38 cellular contexts compared by ENCODE assay signal in genomic region chr18:68995675-68996074, GRCh38.
"Had no signal": no experiment of that assay in that cellular context is flagged by ENCODE, and none has a peak within 500 bp of the region (broad histone marks: within the 10 kb centered on the region; RNA-seq: fewer than 3 reads in every experiment).

No MANE protein-coding gene starts in this region.

- H3K27ac ChIP-seq: adrenal gland, ascending aorta, body of pancreas, brain microvascular endothelial cell, breast epithelium, cardiac muscle cell had no signal

- H3K4me1 ChIP-seq: adrenal gland, ascending aorta, body of pancreas, breast epithelium had no signal

- DNase-seq: activated effector memory CD4-positive, alpha-beta T cell treated with anti-CD3 and anti-CD28 coated beads, Interleukin-2, amount 50 U/mL, for 16 hours; activated effector memory CD4-positive, alpha-beta T cell treated with Interleukin-2 at 50 U/mL for 16 hours; activated gamma-delta T cell; activated gamma-delta T cell treated with Interleukin-2 at 50 U/mL for 16 hours; activated naive CD4-positive, alpha-beta T cell; activated naive CD4-positive, alpha-beta T cell treated with anti-CD3 and anti-CD28 coated beads for 36 hours; activated naive CD4-positive, alpha-beta T cell treated with anti-CD3 and anti-CD28 coated beads, Interleukin-2, amount 10 ng/mL, durations not matched to agents 7 days and 5 days; activated naive CD4-positive, alpha-beta T cell treated with anti-CD3 and anti-CD28 coated beads, Interleukin-2, amount 50 U/mL, for 16 hours; activated naive CD4-positive, alpha-beta T cell treated with Interleukin-2 at 50 U/mL for 16 hours; activated naive CD8-positive, alpha-beta T cell treated with anti-CD3 and anti-CD28 coated beads for 36 hours; activated naive CD8-positive, alpha-beta T cell treated with anti-CD3 and anti-CD28 coated beads, Interleukin-2, amount 10 ng/mL, durations not matched to agents 7 days and 5 days; activated naive CD8-positive, alpha-beta T cell treated with anti-CD3 and anti-CD28 coated beads, Interleukin-2, amount 50 U/mL, for 24 hours; activated T-cell treated with anti-CD3 and anti-CD28 coated beads, Interleukin-2, amount 50 U/mL, for 1 hour; activated T-cell treated with anti-CD3 and anti-CD28 coated beads, Interleukin-2, amount 50 U/mL, for 24 hours; activated T-cell treated with anti-CD3 and anti-CD28 coated beads, Interleukin-2, amount 50 U/mL, for 4 hours; activated T-cell treated with anti-CD3 and anti-CD28 coated beads, Interleukin-2, amount 50 U/mL, for 48 hours; activated T-cell treated with anti-CD3 and anti-CD28 coated beads, Interleukin-2, amount 50 U/mL, for 72 hours; adrenal gland; amniotic stem cell; amygdala; anterior cingulate cortex; aorta; body of pancreas; brain microvascular endothelial cell; caudate nucleus; central memory CD4-positive, alpha-beta T cell; cerebellar nuclear complex had no signal

- H3K9me3 ChIP-seq: adrenal gland, ascending aorta, body of pancreas, breast epithelium had no signal

- H3K27me3 ChIP-seq: adrenal gland, ascending aorta, body of pancreas, brain microvascular endothelial cell, breast epithelium, cardiac muscle cell had no signal

- H3K36me3 ChIP-seq: adrenal gland, ascending aorta, brain microvascular endothelial cell, breast epithelium, cardiac muscle cell had no signal

- H3K9me3 Mint-ChIP-seq: activated naive CD4-positive, alpha-beta T cell treated with anti-CD3 and anti-CD28 coated beads for 36 hours; activated naive CD4-positive, alpha-beta T cell treated with anti-CD3 and anti-CD28 coated beads, Interleukin-2, amount 50 U/mL, for 24 hours; activated naive CD4-positive, alpha-beta T cell treated with anti-CD3 and anti-CD28 coated beads, Interleukin-2, amount 50 U/mL, for 72 hours; activated T-cell treated with anti-CD3 and anti-CD28 coated beads, Interleukin-2, amount 50 U/mL, for 24 hours; activated T-cell treated with anti-CD3 and anti-CD28 coated beads, Interleukin-2, amount 50 U/mL, for 4 hours; activated T-cell treated with anti-CD3 and anti-CD28 coated beads, Interleukin-2, amount 50 U/mL, for 72 hours; activated T-helper 1 cell treated with anti-CD3 and anti-CD28 coated beads, Interleukin-12 subunit alpha, Interleukin-12 subunit beta, Interleukin-2, Interleukin-4 antibody, amounts not matched to agents 30 ng/mL and 10 ng/mL and 1 ng/mL, durations not matched to agents 14 hours and 24 hours and 36 hours; activated T-helper 17 cell treated with anti-CD3 and anti-CD28 coated beads, Interleukin-2, amount 50 U/mL, for 72 hours; activated T-helper 2 cell treated with anti-CD3 and anti-CD28 coated beads, Interferon-gamma antibody, Interleukin-2, Interleukin-4, amounts not matched to agents 10 μg/mL and 5 μg/mL and 100 μg/mL, durations not matched to agents 14 hours and 24 hours and 36 hours; central memory CD8-positive, alpha-beta T cell had no signal

- ATAC-seq: activated naive CD4-positive, alpha-beta T cell treated with anti-CD3 and anti-CD28 coated beads, Interleukin-2, amount 50 U/mL, for 72 hours; activated naive CD8-positive, alpha-beta T cell treated with anti-CD3 and anti-CD28 coated beads, Interleukin-2, amount 50 U/mL, for 24 hours; activated T-cell treated with anti-CD3 and anti-CD28 coated beads, Interleukin-2, amount 50 U/mL, for 4 hours; activated T-cell treated with anti-CD3 and anti-CD28 coated beads, Interleukin-2, amount 50 U/mL, for 72 hours; activated T-helper 17 cell treated with anti-CD3 and anti-CD28 coated beads, Interleukin-2, amount 50 U/mL, for 72 hours; body of pancreas had no signal

- H3K4me3 ChIP-seq: adrenal gland, ascending aorta, body of pancreas, breast epithelium, cardiac muscle cell had no signal

- H3K27ac Mint-ChIP-seq: activated naive CD4-positive, alpha-beta T cell treated with anti-CD3 and anti-CD28 coated beads for 36 hours; activated naive CD4-positive, alpha-beta T cell treated with anti-CD3 and anti-CD28 coated beads, Interleukin-2, amount 10 ng/mL, durations not matched to agents 7 days and 5 days; activated naive CD4-positive, alpha-beta T cell treated with anti-CD3 and anti-CD28 coated beads, Interleukin-2, amount 50 U/mL, for 24 hours; activated naive CD4-positive, alpha-beta T cell treated with anti-CD3 and anti-CD28 coated beads, Interleukin-2, amount 50 U/mL, for 72 hours; activated naive CD8-positive, alpha-beta T cell; activated naive CD8-positive, alpha-beta T cell treated with anti-CD3 and anti-CD28 coated beads for 36 hours; activated naive CD8-positive, alpha-beta T cell treated with anti-CD3 and anti-CD28 coated beads, Interleukin-2, amount 10 ng/mL, durations not matched to agents 7 days and 5 days; activated naive CD8-positive, alpha-beta T cell treated with anti-CD3 and anti-CD28 coated beads, Interleukin-2, amount 50 U/mL, for 24 hours; activated T-cell treated with anti-CD3 and anti-CD28 coated beads, Interleukin-2, amount 50 U/mL, for 24 hours; activated T-cell treated with anti-CD3 and anti-CD28 coated beads, Interleukin-2, amount 50 U/mL, for 72 hours; activated T-helper 1 cell treated with anti-CD3 and anti-CD28 coated beads, Interleukin-12 subunit alpha, Interleukin-12 subunit beta, Interleukin-2, Interleukin-4 antibody, amounts not matched to agents 30 ng/mL and 10 ng/mL and 1 ng/mL, durations not matched to agents 14 hours and 24 hours and 36 hours; activated T-helper 17 cell treated with anti-CD3 and anti-CD28 coated beads, Interleukin-2, amount 50 U/mL, for 72 hours; activated T-helper 2 cell treated with anti-CD3 and anti-CD28 coated beads, Interferon-gamma antibody, Interleukin-2, Interleukin-4, amounts not matched to agents 10 μg/mL and 5 μg/mL and 100 μg/mL, durations not matched to agents 14 hours and 24 hours and 36 hours; brain had no signal

- H3K27me3 Mint-ChIP-seq: activated naive CD4-positive, alpha-beta T cell treated with anti-CD3 and anti-CD28 coated beads, Interleukin-2, amount 10 ng/mL, durations not matched to agents 7 days and 5 days; activated naive CD4-positive, alpha-beta T cell treated with anti-CD3 and anti-CD28 coated beads, Interleukin-2, amount 50 U/mL, for 24 hours; activated naive CD8-positive, alpha-beta T cell; activated naive CD8-positive, alpha-beta T cell treated with anti-CD3 and anti-CD28 coated beads for 36 hours; activated naive CD8-positive, alpha-beta T cell treated with anti-CD3 and anti-CD28 coated beads, Interleukin-2, amount 10 ng/mL, durations not matched to agents 7 days and 5 days; activated T-cell treated with anti-CD3 and anti-CD28 coated beads, Interleukin-2, amount 50 U/mL, for 24 hours; brain; central memory CD8-positive, alpha-beta T cell had no signal

- H3K36me3 Mint-ChIP-seq: activated naive CD4-positive, alpha-beta T cell treated with anti-CD3 and anti-CD28 coated beads, Interleukin-2, amount 10 ng/mL, durations not matched to agents 7 days and 5 days; activated naive CD4-positive, alpha-beta T cell treated with anti-CD3 and anti-CD28 coated beads, Interleukin-2, amount 50 U/mL, for 24 hours; activated naive CD4-positive, alpha-beta T cell treated with anti-CD3 and anti-CD28 coated beads, Interleukin-2, amount 50 U/mL, for 72 hours; activated naive CD8-positive, alpha-beta T cell treated with anti-CD3 and anti-CD28 coated beads for 36 hours; activated naive CD8-positive, alpha-beta T cell treated with anti-CD3 and anti-CD28 coated beads, Interleukin-2, amount 10 ng/mL, durations not matched to agents 7 days and 5 days; brain had no signal

- H3K4me3 Mint-ChIP-seq: activated naive CD4-positive, alpha-beta T cell treated with anti-CD3 and anti-CD28 coated beads for 36 hours; activated naive CD4-positive, alpha-beta T cell treated with anti-CD3 and anti-CD28 coated beads, Interleukin-2, amount 10 ng/mL, durations not matched to agents 7 days and 5 days; activated naive CD4-positive, alpha-beta T cell treated with anti-CD3 and anti-CD28 coated beads, Interleukin-2, amount 50 U/mL, for 24 hours; activated naive CD8-positive, alpha-beta T cell; activated naive CD8-positive, alpha-beta T cell treated with anti-CD3 and anti-CD28 coated beads for 36 hours; activated naive CD8-positive, alpha-beta T cell treated with anti-CD3 and anti-CD28 coated beads, Interleukin-2, amount 10 ng/mL, durations not matched to agents 7 days and 5 days; activated naive CD8-positive, alpha-beta T cell treated with anti-CD3 and anti-CD28 coated beads, Interleukin-2, amount 50 U/mL, for 24 hours; activated T-cell treated with anti-CD3 and anti-CD28 coated beads, Interleukin-2, amount 50 U/mL, for 24 hours; activated T-cell treated with anti-CD3 and anti-CD28 coated beads, Interleukin-2, amount 50 U/mL, for 4 hours; activated T-cell treated with anti-CD3 and anti-CD28 coated beads, Interleukin-2, amount 50 U/mL, for 72 hours; activated T-helper 1 cell treated with anti-CD3 and anti-CD28 coated beads, Interleukin-12 subunit alpha, Interleukin-12 subunit beta, Interleukin-2, Interleukin-4 antibody, amounts not matched to agents 30 ng/mL and 10 ng/mL and 1 ng/mL, durations not matched to agents 14 hours and 24 hours and 36 hours; activated T-helper 17 cell treated with anti-CD3 and anti-CD28 coated beads, Interleukin-2, amount 50 U/mL, for 72 hours; brain; central memory CD8-positive, alpha-beta T cell had no signal

- H3K4me1 Mint-ChIP-seq: activated naive CD4-positive, alpha-beta T cell treated with anti-CD3 and anti-CD28 coated beads, Interleukin-2, amount 10 ng/mL, durations not matched to agents 7 days and 5 days; activated naive CD8-positive, alpha-beta T cell treated with anti-CD3 and anti-CD28 coated beads, Interleukin-2, amount 10 ng/mL, durations not matched to agents 7 days and 5 days; activated T-helper 17 cell treated with anti-CD3 and anti-CD28 coated beads, Interleukin-2, amount 50 U/mL, for 72 hours; central memory CD8-positive, alpha-beta T cell had no signal
